In genomic region chr17:64384253-64385186, GRCh38 we compare ENCODE assay signal across 11 cellular contexts. TPM values are rescaled to one million over a fixed set of nuclear protein-coding genes. Genes with fewer than 3 reads are reported as not detected.
DNase-seq lines count a peak whose midpoint lies in the region; ATAC-seq, FAIRE-seq and TF ChIP-seq lines count a peak whose summit lies in the region.
"Had no signal": no experiment of that assay in that cellular context is flagged by ENCODE, and none has a peak within 500 bp of the region (broad histone marks: within the 10 kb centered on the region; RNA-seq: fewer than 3 reads in every experiment).

No MANE protein-coding gene starts in this region.

- CTCF ChIA-PET in A549 (lab: Yijun Ruan, JAX): interaction anchor here (0.9 to 3.1 kb wide), 5 partner anchors 19 to 63 kb away, joined by 3 to 9 read pairs (median 4); no protein-coding TSS in a partner anchor
- CTCF ChIA-PET in GM12878 (lab: Yijun Ruan, JAX): interaction anchor here (1.0 to 1.3 kb wide), 2 partner anchors 30 to 63 kb away, joined by 3 to 5 read pairs; no protein-coding TSS in a partner anchor

- no peak overlapping the region for H3K4me3 ChIP-seq in A549
- H3K4me3 ChIP-seq in GM12878: no peak overlapping the region
- H3K4me3 ChIP-seq in H7 (ENCODE audit: insufficient read depth, low read depth, low read length): no peak overlapping the region
- H3K4me3 ChIP-seq: SJSA1 had no signal

- TF ChIP-seq POLR2A in A549 (IDR thresholded peaks at IDR 0.05; ENCODE audit: low read length): no peak
- TF ChIP-seq POLR2A in GM12878 (IDR thresholded peaks at IDR 0.05; ENCODE audit: low read depth, low read length): no peak

- WGBS in A549 (ENCODE audit: missing lambda C conversion rate): 62% methylated on average over 7 of the region's 7 CpGs
- 48% methylated on average over 7 of the region's 7 CpGs for WGBS in GM12878 (ENCODE audit: insufficient coverage, insufficient replicate concordance, low lambda C conversion rate, missing lambda C conversion rate)

- peak overlapping the region in 9 of 10 donors; percentile 13 to 81 (median 72) for H3K4me3 Mint-ChIP-seq in naive thymus-derived CD8-positive, alpha-beta T cell
- H3K4me3 Mint-ChIP-seq: activated naive CD4-positive, alpha-beta T cell treated with anti-CD3 and anti-CD28 coated beads, Interleukin-2, amount 10 ng/mL, durations not matched to agents 7 days and 5 days had no signal

- H3K9me3 Mint-ChIP-seq in naive thymus-derived CD8-positive, alpha-beta T cell: no peaks in the 10 kb centered on the region
- H3K9me3 Mint-ChIP-seq: activated naive CD4-positive, alpha-beta T cell treated with anti-CD3 and anti-CD28 coated beads, Interleukin-2, amount 10 ng/mL, durations not matched to agents 7 days and 5 days had no signal

- H3K4me1 ChIP-seq in A549 (peaks cover 23% of the 10 kb centered on the region), GM12878 (ENCODE audit: control insufficient read depth, insufficient read depth, low read length) (peaks cover 10% of the 10 kb centered on the region)

- no peaks in the 10 kb centered on the region for H3K9me3 ChIP-seq in A549
- H3K9me3 ChIP-seq in GM12878 (replicated peaks; ENCODE audit: control insufficient read depth, insufficient read depth, low read length): no peaks in the 10 kb centered on the region

- POLR2A ChIA-PET in A549 (lab: Yijun Ruan, JAX): no interaction called here
- POLR2A ChIA-PET in GM12878 (lab: Charles Lee): interaction anchor here (1.0 to 1.7 kb wide), 2 partner anchors 27 to 42 kb away, joined by 3 read pairs; no protein-coding TSS in a partner anchor
- POLR2A ChIA-PET in naive thymus-derived CD8-positive, alpha-beta T cell (lab: Charles Lee): interaction anchor here (0.6 to 1.2 kb wide), 7 partner anchors 11 to 121 kb away, joined by 3 to 7 read pairs (median 3); no protein-coding TSS in a partner anchor

- FAIRE-seq in A549 (lab: Jason Lieb, UNC) (no peak), GM12878 (lab: Jason Lieb, UNC) (no peak)

- no peaks in the 10 kb centered on the region for H3K36me3 ChIP-seq in GM12878 (ENCODE audit: control insufficient read depth in 2 of 2, insufficient read depth in 2 of 2, low read length in 1 of 2)
- H3K36me3 ChIP-seq in H7 (replicated peaks; ENCODE audit: control insufficient read depth, insufficient read depth, low read length): no peaks in the 10 kb centered on the region
- H3K36me3 ChIP-seq: SJSA1 had no signal

- in situ Hi-C loops in GM12878 (cut with MboI): no loop called here

- H3K79me2 ChIP-seq in GM12878 (ENCODE audit: control insufficient read depth, insufficient read depth, low read length): no peaks in the 10 kb centered on the region

- H4K20me1 ChIP-seq in GM12878 (ENCODE audit: control insufficient read depth, insufficient read depth): no peaks in the 10 kb centered on the region

- H3K9ac ChIP-seq in GM12878 (ENCODE audit: control insufficient read depth, insufficient read depth, low read length): no peak overlapping the region

- H3K36me3 Mint-ChIP-seq in naive thymus-derived CD8-positive, alpha-beta T cell: peaks cover 4 to 93% (median 26%) of the 10 kb centered on the region in 3 donors

- peaks cover 57 to 92% (median 84%) of the 10 kb centered on the region in 4 donors for H3K4me1 Mint-ChIP-seq in naive thymus-derived CD8-positive, alpha-beta T cell

- no peak for TF ChIP-seq RAD21 in A549 (conservative IDR thresholded peaks at IDR 0.05 in 1 of 2, IDR thresholded peaks at IDR 0.05 in 1 of 2)
- no peak for TF ChIP-seq RAD21 in GM12878 (IDR thresholded peaks at IDR 0.05; ENCODE audit: insufficient read depth, low read depth, low read length)

- no peak for TF ChIP-seq CTCF in A549 (IDR thresholded peaks at IDR 0.05)
- TF ChIP-seq CTCF in GM12878 (IDR thresholded peaks at IDR 0.05 in 2 of 3, conservative IDR thresholded peaks at IDR 0.05 in 1 of 3; ENCODE audit: control insufficient read depth in 2 of 3, extremely low read depth in 1 of 3, insufficient read depth in 1 of 3, low read depth in 3 of 3, low read length in 3 of 3): no peak

- H2AFZ ChIP-seq in GM12878 (ENCODE audit: control insufficient read depth, low read depth, low read length): no peak overlapping the region

- H3K27ac ChIP-seq in A549: peak overlapping the region; percentile 64 to 78; a peak in 5 of 6 replicates
- no peak overlapping the region for H3K27ac ChIP-seq in GM12878 (ENCODE audit: control insufficient read depth, insufficient read depth)
- no peak overlapping the region for H3K27ac ChIP-seq in substantia nigra (ENCODE audit: low read depth, low read length, poor library complexity, severe bottlenecking)
- no peak overlapping the region for H3K27ac ChIP-seq in caudate nucleus (ENCODE audit: low read depth, low read length)
- H3K27ac ChIP-seq: SJSA1 had no signal

- H3K27me3 ChIP-seq in GM12878 (replicated peaks in 1 of 2; ENCODE audit: control insufficient read depth in 2 of 2, insufficient read depth in 2 of 2, low read length in 1 of 2) (no peaks in the 10 kb centered on the region), H7 (ENCODE audit: control insufficient read depth, insufficient read depth, low read length) (no peaks in the 10 kb centered on the region)

- peak overlapping the region; percentile 68 to 99 (median 87) for H3K27ac Mint-ChIP-seq in naive thymus-derived CD8-positive, alpha-beta T cell
- H3K27ac Mint-ChIP-seq: activated naive CD4-positive, alpha-beta T cell treated with anti-CD3 and anti-CD28 coated beads, Interleukin-2, amount 10 ng/mL, durations not matched to agents 7 days and 5 days had no signal

- SMC1A ChIA-PET in GM12878 (lab: Charles Lee; ENCODE audit: uncharacterized antibody, unreplicated experiment): interaction anchor here (1.5 to 2.2 kb wide), 3 partner anchors 11 to 28 kb away, joined by 4 to 8 read pairs (median 6); no protein-coding TSS in a partner anchor

- no peaks in the 10 kb centered on the region for H3K27me3 Mint-ChIP-seq in naive thymus-derived CD8-positive, alpha-beta T cell

- H3K4me2 ChIP-seq in A549 (peak overlapping the region; percentile 63), GM12878 (ENCODE audit: control insufficient read depth, insufficient read depth) (peak overlapping the region; percentile 61; the same call in 1 of the 2 replicates)

- ATAC-seq in A549 (peak; percentile 26 to 43), GM12878 (peak; percentile 58)
- ATAC-seq in naive thymus-derived CD8-positive, alpha-beta T cell: no peak

- RAD21 ChIA-PET in GM12878 (lab: Charles Lee; ENCODE audit: unreplicated experiment): interaction anchor here (1.3 to 1.4 kb wide), 2 partner anchors 28 to 32 kb away, joined by 3 to 4 read pairs; no protein-coding TSS in a partner anchor

- TF ChIP-seq EP300 in A549 (IDR thresholded peaks at IDR 0.05) (0 out of 5 replicates have a peak, but pooled peaks of 1 of the 2 experiments have one; percentile 6), GM12878 (IDR thresholded peaks at IDR 0.05; ENCODE audit: borderline replicate concordance in 1 of 2, control insufficient read depth in 1 of 2, low read depth in 2 of 2, low read length in 2 of 2) (no peak)

- intact Hi-C loops in GM12878 (cut with micrococcal nuclease; ENCODE audit: unreplicated experiment): no loop called here

- DNase-seq in A549 (ENCODE audit: low read depth in 1 of 2, low spot score in 1 of 2) (peak in 1 of 2 experiments; percentile 14), LoVo (ENCODE audit: low spot score) (peak; percentile 61), GM12878 (ENCODE audit: low read depth, low spot score) (no peak), substantia nigra (lab: John Stamatoyannopoulos, UW) (no peak), H7 (no peak), NCI-H1417 (lab: John Stamatoyannopoulos, UW) (no peak), caudate nucleus (lab: John Stamatoyannopoulos, UW) (no peak)
- no peak for DNase-seq in naive thymus-derived CD8-positive, alpha-beta T cell
- DNase-seq: activated naive CD4-positive, alpha-beta T cell treated with anti-CD3 and anti-CD28 coated beads, Interleukin-2, amount 10 ng/mL, durations not matched to agents 7 days and 5 days; head of caudate nucleus had no signal

- BruUV-seq in GM12878 (replicated peaks; lab: Mats Ljungman, UMichigan): no TSS peak

TF ChIP-seq in A549, 52 proteins besides CTCF, POLR2A, EP300 and RAD21 (continues in another document):
- TF ChIP-seq KDM5A (IDR thresholded peaks at IDR 0.05): no peak
- no peak for TF ChIP-seq MAX (IDR thresholded peaks at IDR 0.05)

TF ChIP-seq in GM12878, 131 proteins besides CTCF, POLR2A, EP300 and RAD21 (continues in another document):
- TF ChIP-seq CHD2 (IDR thresholded peaks at IDR 0.05; ENCODE audit: borderline replicate concordance, low read depth, low read length) (no peak), HDAC6 (IDR thresholded peaks at IDR 0.05; ENCODE audit: unreplicated experiment) (no peak), NBN (IDR thresholded peaks at IDR 0.05) (no peak), ZNF217 (IDR thresholded peaks at IDR 0.05) (no peak), NR2C2 (IDR thresholded peaks at IDR 0.05; ENCODE audit: borderline replicate concordance, control insufficient read depth, insufficient read length, low read depth) (no peak)

RNA-seq across cellular contexts. Expression of gene PECAM1, which starts 6.1 kb away (rescaled TPM):
- polyA plus RNA-seq in A549 (2011; rRNA removed): 0.08 and 0.09 TPM in 2 replicates
- under 0.01 and 0.09 TPM in 2 replicates for polyA plus RNA-seq in A549 (2012; cell fraction: cytosol; rRNA removed)
- polyA plus RNA-seq in A549 (2012; cell fraction: nucleus; rRNA removed): not detected in 2 replicates
- polyA plus RNA-seq in A549 (2017; fragmentation: RNase III; extraction: RNeasy Plus Mini Kit Qiagen cat#74134 plus additional on column Dnase treatment): 0.04 to 0.07 TPM in 2 of 3 replicates, not detected in the other
- 0.37 TPM in 1 of 2 replicates, not detected in the other for polyA minus RNA-seq in A549 (2011; rRNA and poly(A)+ RNA removed)
- 32.2 and 34.1 TPM in 2 replicates for total RNA-seq in GM12878 (2013; cell fraction: nucleolus; rRNA removed)
- total RNA-seq in GM12878 (2014; rRNA removed): 11.1 and 13.2 TPM in 2 replicates
- 9.5 and 9.7 TPM in 2 replicates for total RNA-seq in GM12878 (2014; rRNA removed; fragmentation: Illumina TruSeq; extraction: Trizol)
- 26.1 and 35.2 TPM in 2 replicates for total RNA-seq in GM12878 (2021)
- 1.1 TPM for polyA plus RNA-seq in GM12878 (2011; ENCODE audit: low read depth)
- 32.7 and 34.7 TPM in 2 replicates for polyA plus RNA-seq in GM12878 (2011; rRNA removed)
- polyA plus RNA-seq in GM12878 (2011; cell fraction: cytosol; rRNA removed): 21.0 and 34.5 TPM in 2 replicates
- polyA plus RNA-seq in GM12878 (2011; cell fraction: nucleus; rRNA removed): 10.6 and 20.6 TPM in 2 replicates
- polyA plus RNA-seq in GM12878 (2012): 1.4 and 3.6 TPM in 2 replicates
- polyA plus RNA-seq in GM12878 (2014; fragmentation: Illumina TruSeq; extraction: Trizol): 13.9 and 17.4 TPM in 2 replicates
- polyA plus RNA-seq in GM12878 (2014; fragmentation: Nextera tagmentation; extraction: Ambion mirVana): 1 to 10 TPM; 6.9 to 7.5 TPM
- polyA plus RNA-seq in GM12878 (2014; rRNA removed): 16.7 and 20.6 TPM in 2 replicates
- polyA plus RNA-seq in GM12878 (2016; fragmentation: Nextera tagmentation; extraction: Ambion mirVana): 10 to 100 TPM; 12.5 to 14.1 TPM
- 101 and 135 TPM in 2 replicates for polyA minus RNA-seq in GM12878 (2011; rRNA and poly(A)+ RNA removed)
- 10.6 and 22.3 TPM in 2 replicates for polyA minus RNA-seq in GM12878 (2011; cell fraction: cytosol; rRNA and poly(A)+ RNA removed)
- 14.3 and 19.1 TPM in 2 replicates for polyA minus RNA-seq in GM12878 (2011; cell fraction: nucleus; rRNA and poly(A)+ RNA removed)
- total RNA-seq in naive thymus-derived CD8-positive, alpha-beta T cell: 100 to 1,000 TPM; 172 to 177 TPM
- 100 to 1,000 TPM; 168 to 264 (median 187) TPM for polyA plus RNA-seq in naive thymus-derived CD8-positive, alpha-beta T cell
- under 0.01 and 0.03 TPM in 2 replicates for total RNA-seq in H7 (2014; rRNA removed; shearing (Covaris generic))
- total RNA-seq: SJSA1 had no signal

Comparison
In these comparisons a context has a peak if more than half of its experiments do, and no peak if none do; other contexts are left out.
1. ATAC-seq: peak in A549 (2 of 2) and GM12878 (single experiment); none in naive thymus-derived CD8-positive, alpha-beta T cell (0 of 2).
2. H3K27ac ChIP-seq: peak in A549 (2 of 2); none in GM12878 (single experiment), substantia nigra (single experiment) and caudate nucleus (single experiment).
3. RNA of gene PECAM1, which starts 6.1 kb away (total RNA-seq): 172 to 177 TPM in naive thymus-derived CD8-positive, alpha-beta T cell and 9.5 to 35.2 TPM in GM12878; under 0.01 to 0.03 TPM in H7; every median in the first group is over 10 times any median in the second.